In genomic region chr21:42171091-42172053, GRCh38 we compare ENCODE assay signal across 11 cellular contexts. TPM values are rescaled to one million over a fixed set of nuclear protein-coding genes. Genes with fewer than 3 reads are reported as not detected.
DNase-seq lines count a peak whose midpoint lies in the region; ATAC-seq and TF ChIP-seq lines count a peak whose summit lies in the region.
"Had no signal": no experiment of that assay in that cellular context is flagged by ENCODE, and none has a peak within 500 bp of the region (broad histone marks: within the 10 kb centered on the region; RNA-seq: fewer than 3 reads in every experiment).

No MANE protein-coding gene starts in this region.

- no peaks in the 10 kb centered on the region for H3K9me3 Mint-ChIP-seq in activated CD8-positive, alpha-beta memory T cell treated with anti-CD3 and anti-CD28 coated beads, Interleukin-2, amount 10 ng/mL, durations not matched to agents 7 days and 5 days (ENCODE audit: low read depth)
- H3K9me3 Mint-ChIP-seq in WTC11, result peaks cover 9% of the 10 kb centered on the region

- H3K27ac ChIP-seq in HCT116 (ENCODE audit: low read depth, low read length) (peak overlapping the region; percentile 14), smooth muscle cell (ENCODE audit: low read depth) (peak overlapping the region; percentile 26)

- H3K4me2 ChIP-seq in HCT116 (ENCODE audit: low read length) (peak overlapping the region; percentile 66), smooth muscle cell (no peak overlapping the region)

- H3K9me2 ChIP-seq in HCT116 (ENCODE audit: insufficient read depth), result no peaks in the 10 kb centered on the region

- no peak overlapping the region for H3K4me3 Mint-ChIP-seq in activated CD8-positive, alpha-beta memory T cell treated with anti-CD3 and anti-CD28 coated beads, Interleukin-2, amount 10 ng/mL, durations not matched to agents 7 days and 5 days
- no peak overlapping the region for H3K4me3 Mint-ChIP-seq in WTC11

- peaks cover 8 to 26% of the 10 kb centered on the region in 2 experiments; a peak in 3 of 4 replicates for H3K4me1 ChIP-seq in HCT116 (ENCODE audit: control insufficient read depth in 1 of 2, insufficient read depth in 2 of 2, low read length in 2 of 2)
- H3K4me1 ChIP-seq in smooth muscle cell (ENCODE audit: low read depth), result no peaks in the 10 kb centered on the region

- 0 out of 2 replicates have a peak, but pooled peaks have one; percentile 1 for TF ChIP-seq RAD21 in HCT116 (IDR thresholded peaks at IDR 0.05; ENCODE audit: low read depth)

- CTCF ChIA-PET in HCT116 (lab: Charles Lee), result interaction anchor here (1.0 to 1.4 kb wide), 2 partner anchors 26 to 87 kb away, joined by 3 to 4 read pairs; no protein-coding TSS in a partner anchor
- CTCF ChIA-PET in activated CD8-positive, alpha-beta memory T cell treated with anti-CD3 and anti-CD28 coated beads, Interleukin-2, amount 10 ng/mL, durations not matched to agents 7 days and 5 days (lab: Charles Lee), result interaction anchor here (1.3 to 1.6 kb wide), 3 partner anchors 21 to 139 kb away, joined by 3 to 4 read pairs (median 4); no protein-coding TSS in a partner anchor
- CTCF ChIA-PET in WTC11 (lab: Charles Lee), result interaction anchor here (1.1 to 1.3 kb wide), 2 partner anchors 87 to 139 kb away, joined by 3 read pairs; no protein-coding TSS in a partner anchor

- no peak for TF ChIP-seq POLR2A in HCT116 (IDR thresholded peaks at IDR 0.05; ENCODE audit: borderline replicate concordance, extremely low read depth, insufficient read depth, insufficient read length)

- H3K27ac Mint-ChIP-seq in activated CD8-positive, alpha-beta memory T cell treated with anti-CD3 and anti-CD28 coated beads, Interleukin-2, amount 10 ng/mL, durations not matched to agents 7 days and 5 days, result no peak overlapping the region
- H3K27ac Mint-ChIP-seq in WTC11, result no peak overlapping the region
- H3K27ac Mint-ChIP-seq: activated naive CD4-positive, alpha-beta T cell treated with anti-CD3 and anti-CD28 coated beads, Interleukin-2, amount 50 U/mL, for 72 hours had no signal

- POLR2A ChIA-PET in HCT116 (lab: Charles Lee), result no interaction called here
- POLR2A ChIA-PET in WTC11 (lab: Charles Lee), result no interaction called here

- H3K36me3 ChIP-seq in HCT116 (ENCODE audit: control insufficient read depth in 1 of 2, insufficient read depth in 2 of 2, low read length in 2 of 2) (no peaks in the 10 kb centered on the region), smooth muscle cell (ENCODE audit: low read depth) (no peaks in the 10 kb centered on the region)

- intact Hi-C loops in HCT116 (cut with micrococcal nuclease), result no loop called here
- intact Hi-C loops in left ventricle myocardium superior (cut with micrococcal nuclease), result no loop called here

- RAD21 ChIA-PET in HCT116 (lab: Charles Lee; ENCODE audit: low non-redundant PET in 1 of 2, low total read pairs in 2 of 2, uncharacterized antibody in 2 of 2, unreplicated experiment in 2 of 2), result no interaction called here

- peak overlapping the region; percentile 55 for H3K9ac ChIP-seq in HCT116 (ENCODE audit: low read length)
- no peak overlapping the region for H3K9ac ChIP-seq in smooth muscle cell (ENCODE audit: low read depth)

- H4K20me1 ChIP-seq in HCT116 (ENCODE audit: insufficient read depth) (no peaks in the 10 kb centered on the region), smooth muscle cell (ENCODE audit: low read depth) (no peaks in the 10 kb centered on the region)

- TF ChIP-seq CTCF in HCT116 (IDR thresholded peaks at IDR 0.05 in 2 of 3, conservative IDR thresholded peaks at IDR 0.05 in 1 of 3; ENCODE audit: borderline replicate concordance in 1 of 3, insufficient read depth in 1 of 3, low read depth in 2 of 3, low read length in 2 of 3) (no peak), smooth muscle cell (IDR thresholded peaks at IDR 0.05; ENCODE audit: borderline replicate concordance, insufficient read depth, poor library complexity, severe bottlenecking) (no peak), WTC11 (IDR thresholded peaks at IDR 0.05) (no peak)

- H3K36me3 Mint-ChIP-seq in activated CD8-positive, alpha-beta memory T cell treated with anti-CD3 and anti-CD28 coated beads, Interleukin-2, amount 10 ng/mL, durations not matched to agents 7 days and 5 days, result no peaks in the 10 kb centered on the region
- no peaks in the 10 kb centered on the region for H3K36me3 Mint-ChIP-seq in WTC11
- H3K36me3 Mint-ChIP-seq: activated naive CD4-positive, alpha-beta T cell treated with anti-CD3 and anti-CD28 coated beads, Interleukin-2, amount 50 U/mL, for 72 hours had no signal

- no peaks in the 10 kb centered on the region for H3F3A ChIP-seq in smooth muscle cell (ENCODE audit: low read depth)

- H2AFZ ChIP-seq in HCT116 (ENCODE audit: low read depth, low read length, poor library complexity, severe bottlenecking) (peak overlapping the region; percentile 69), smooth muscle cell (ENCODE audit: low read depth) (no peak overlapping the region)

- DNase-seq in HCT116 (ENCODE audit: low read depth, low spot score), result peak; percentile 68
- DNase-seq in activated CD8-positive, alpha-beta memory T cell treated with anti-CD3 and anti-CD28 coated beads, Interleukin-2, amount 10 ng/mL, durations not matched to agents 7 days and 5 days, result peak; percentile 18
- peak; percentile 56 for DNase-seq in left ventricle myocardium superior
- no peak for DNase-seq in smooth muscle cell (lab: John Stamatoyannopoulos, UW; ENCODE audit: unreplicated experiment)
- no peak for DNase-seq in cortex of kidney (lab: John Stamatoyannopoulos, UW)
- no peak for DNase-seq in WTC11 (ENCODE audit: low spot score)
- no peak for DNase-seq in cerebellum (ENCODE audit: low spot score)
- DNase-seq: mesenchymal stem cell, NCI-H774 had no signal

- H3K9me3 ChIP-seq in HCT116 (ENCODE audit: control insufficient read depth in 1 of 2, insufficient read depth in 1 of 2, low read depth in 1 of 2, low read length in 2 of 2) (no peaks in the 10 kb centered on the region), smooth muscle cell (replicated peaks; ENCODE audit: low read depth) (no peaks in the 10 kb centered on the region)

- WGBS in smooth muscle cell (ENCODE audit: low lambda C conversion rate), result 87% methylated on average over 14 of the region's 14 CpGs

- ATAC-seq in HCT116 (peak; percentile 96), left ventricle myocardium superior (peak; percentile 70), WTC11 (no peak), HG02571 (IDR thresholded peaks at IDR 0.05; ENCODE audit: unreplicated experiment) (no peak)
- ATAC-seq in activated CD8-positive, alpha-beta memory T cell treated with anti-CD3 and anti-CD28 coated beads, Interleukin-2, amount 10 ng/mL, durations not matched to agents 7 days and 5 days, result no peak
- ATAC-seq: activated naive CD4-positive, alpha-beta T cell treated with anti-CD3 and anti-CD28 coated beads, Interleukin-2, amount 50 U/mL, for 72 hours had no signal

- H3K27me3 Mint-ChIP-seq in activated CD8-positive, alpha-beta memory T cell treated with anti-CD3 and anti-CD28 coated beads, Interleukin-2, amount 10 ng/mL, durations not matched to agents 7 days and 5 days, result peaks cover 18% of the 10 kb centered on the region
- peaks cover 2% of the 10 kb centered on the region; the same call in 1 of the 2 replicates for H3K27me3 Mint-ChIP-seq in WTC11 (ENCODE audit: low read depth)

- BruUV-seq in HCT116 (replicated peaks; lab: Mats Ljungman, UMichigan), result TSS peak; percentile 92

- H3K4me1 Mint-ChIP-seq in activated CD8-positive, alpha-beta memory T cell treated with anti-CD3 and anti-CD28 coated beads, Interleukin-2, amount 10 ng/mL, durations not matched to agents 7 days and 5 days, result no peaks in the 10 kb centered on the region
- no peaks in the 10 kb centered on the region for H3K4me1 Mint-ChIP-seq in WTC11

- H3K79me2 ChIP-seq in HCT116 (ENCODE audit: insufficient read depth, low read length), result no peaks in the 10 kb centered on the region
- H3K79me2 ChIP-seq in smooth muscle cell (ENCODE audit: low read depth), result no peaks in the 10 kb centered on the region

- H3K4me3 ChIP-seq in HCT116 (replicated peaks in 1 of 2; ENCODE audit: low read depth in 1 of 2, low read length in 2 of 2), result peak overlapping the region; percentile 13 to 34
- H3K4me3 ChIP-seq in smooth muscle cell, result no peak overlapping the region

- H3K27me3 ChIP-seq in HCT116 (ENCODE audit: insufficient read depth, low read length) (no peaks in the 10 kb centered on the region), smooth muscle cell (ENCODE audit: low read depth) (peaks cover 8% of the 10 kb centered on the region)

TF ChIP-seq in HCT116, 20 proteins besides CTCF, POLR2A, EP300 and RAD21 (continues in another document):
- TF ChIP-seq JUND (IDR thresholded peaks at IDR 0.05) (peak; percentile 61), TCF7L2 (IDR thresholded peaks at IDR 0.05; ENCODE audit: borderline replicate concordance, extremely low read depth, insufficient read depth, insufficient read length) (no peak)

TF ChIP-seq in WTC11, 78 proteins besides CTCF, POLR2A, EP300 and RAD21 (continues in another document):
- no peak for TF ChIP-seq USF1 (CRISPR knock-in tag; IDR thresholded peaks at IDR 0.05)
- no peak for TF ChIP-seq ATF1 (CRISPR knock-in tag; IDR thresholded peaks at IDR 0.05)
- no peak for TF ChIP-seq CDX4 (CRISPR knock-in tag; IDR thresholded peaks at IDR 0.05; ENCODE audit: borderline replicate concordance)
- no peak for TF ChIP-seq ETV6 (CRISPR knock-in tag; IDR thresholded peaks at IDR 0.05)
- TF ChIP-seq MAX (CRISPR knock-in tag; IDR thresholded peaks at IDR 0.05), result no peak

RNA-seq across cellular contexts. Expression of gene ABCG1, which starts 47.6 kb away (rescaled TPM):
- total RNA-seq in HCT116 (2021; ENCODE audit: unreplicated experiment) (1.6 TPM), left ventricle myocardium superior (11.1 TPM), smooth muscle cell (1.7 and 2.9 TPM in 2 replicates), WTC11 (2021) (2.9 to 4.0 TPM (median 3.7 TPM) in 3 replicates), cerebellum (14.2 TPM)
- 2.3 and 2.8 TPM in 2 replicates for polyA plus RNA-seq in HCT116 (2012)
- total RNA-seq in activated CD8-positive, alpha-beta memory T cell treated with anti-CD3 and anti-CD28 coated beads, Interleukin-2, amount 10 ng/mL, durations not matched to agents 7 days and 5 days, result 10 to 100 TPM in 1 of 2 experiments, 1 to 10 TPM in 1; 6.7 to 13.2 TPM
- polyA plus RNA-seq in smooth muscle cell, result 0.55 and 1.1 TPM in 2 replicates

Comparison
In these comparisons a context has a peak if more than half of its experiments do, and no peak if none do; other contexts are left out.
1. ATAC-seq: peak in HCT116 (single experiment) and left ventricle myocardium superior (single experiment); none in activated CD8-positive, alpha-beta memory T cell treated with anti-CD3 and anti-CD28 coated beads, Interleukin-2, amount 10 ng/mL, durations not matched to agents 7 days and 5 days (single experiment), WTC11 (single experiment) and HG02571 (single experiment).
2. DNase-seq: peak in HCT116 (single experiment), activated CD8-positive, alpha-beta memory T cell treated with anti-CD3 and anti-CD28 coated beads, Interleukin-2, amount 10 ng/mL, durations not matched to agents 7 days and 5 days (single experiment) and left ventricle myocardium superior (single experiment); none in smooth muscle cell (single experiment), cortex of kidney (single experiment), WTC11 (single experiment) and cerebellum (single experiment).
3. Of the 4 proteins assayed by ChIP-seq in both WTC11 and HCT116: peak only in WTC11: none; only in HCT116: MAX and SP1; in both: none; in neither: 2.